8 cellular contexts compared by ENCODE assay signal in the genomic region with DNA sequence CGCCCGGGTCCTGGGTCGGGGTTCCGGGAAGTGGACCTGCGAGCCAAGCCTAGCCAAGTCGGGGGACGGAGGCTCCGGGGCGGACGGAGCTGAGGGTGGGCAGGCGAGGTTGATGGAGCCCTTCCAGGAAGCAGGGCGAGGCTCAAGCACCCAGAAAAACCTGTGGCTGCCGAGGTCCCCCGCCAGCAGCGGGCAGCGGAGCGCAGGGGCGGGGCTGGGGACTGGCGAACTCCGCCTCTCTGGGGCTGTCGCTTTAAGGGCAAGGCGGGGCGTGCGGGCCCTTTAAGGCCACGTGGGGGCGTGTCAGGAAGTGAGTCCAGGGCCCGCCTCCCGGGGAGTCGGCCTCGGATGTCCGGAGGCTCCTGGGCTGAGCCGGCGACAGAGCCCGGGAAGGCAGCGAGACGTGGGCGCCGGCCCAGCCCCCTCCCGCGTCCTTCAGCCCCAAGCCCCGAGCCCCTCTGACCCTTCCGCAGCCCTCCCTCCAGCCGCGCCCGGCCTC. TPM values are rescaled to one million over a fixed set of nuclear protein-coding genes. Genes with fewer than 3 reads are reported as not detected.
DNase-seq lines count a peak whose midpoint lies in the region; ATAC-seq and TF ChIP-seq lines count a peak whose summit lies in the region.

SLC35C1 (plus strand) TSS at position 344 of the 499 bp plus-strand sequence. CDS start 653 bp downstream, outside the sequence.

- POLR2A ChIA-PET in T-cell (lab: Charles Lee), result no interaction called here

- intact Hi-C loops in adrenal gland (cut with DNase I) (no loop called here), heart left ventricle (cut with DNase I) (loop anchor here in 4 of 10 donors (1.0 to 5.0 kb wide), 5 partner anchors 37 to 42 kb away; partner anchors contain the start of gene CRY2 (in 3 of the 4))

- WGBS in adrenal gland, 4 donors, result 0 to 1% (median 0%) methylated on average over 2 to 45 of the region's 45 CpGs
- WGBS in heart left ventricle, 4 donors, result 0 to 1% (median 1%) methylated on average over 19 to 45 of the region's 45 CpGs

- no peaks in the 10 kb centered on the region for H3K36me3 ChIP-seq in adrenal gland (replicated peaks in 1 of 2)
- H3K36me3 ChIP-seq in heart left ventricle, result peaks cover 0 to 12% (median 4%) of the 10 kb centered on the region in 9 donors

- H3K27ac Mint-ChIP-seq in T-cell (peak within 1 kb of the TSS; percentile 86 to 89), progenitor cell of endocrine pancreas (peak within 1 kb of the TSS; percentile 98)

- H3K9me3 Mint-ChIP-seq in T-cell, result no peaks in the 10 kb centered on the region
- no peaks in the 10 kb centered on the region for H3K9me3 Mint-ChIP-seq in progenitor cell of endocrine pancreas (ENCODE audit: low read depth)

- ATAC-seq in HG02763 (IDR thresholded peaks at IDR 0.05; ENCODE audit: unreplicated experiment) (peak; percentile 90), T-cell (replicated peaks in 1 of 4) (peak; percentile 93 to 97 (median 94)), heart left ventricle (peak; percentile 95 to 97 (median 96))

- peak; percentile 54 for DNase-seq in NCI-H1436 treated with DMSO at 0.1 percent for 48 hours (lab: John Stamatoyannopoulos, UW)
- peak; percentile 85 to 98 (median 92) for DNase-seq in T-cell
- DNase-seq in adrenal gland, result peak; percentile 96 to 98 (median 97)
- peak; percentile 98 for DNase-seq in heart left ventricle
- DNase-seq in progenitor cell of endocrine pancreas (ENCODE audit: low spot score, unreplicated experiment), result peak; percentile 95
- peak; percentile 98 for DNase-seq in ureter (ENCODE audit: low spot score)

- H3K4me1 Mint-ChIP-seq in T-cell (peaks cover 40 to 49% (median 41%) of the 10 kb centered on the region in 3 donors), progenitor cell of endocrine pancreas (ENCODE audit: low read depth) (peaks cover 13% of the 10 kb centered on the region)

- H3K4me3 ChIP-seq in GM12875 (ENCODE audit: low read depth, low read length) (peak within 1 kb of the TSS; percentile 64), adrenal gland (peak within 1 kb of the TSS; percentile 67 to 95 (median 77)), heart left ventricle (peak within 1 kb of the TSS; percentile 63 to 99 (median 84))

- no peaks in the 10 kb centered on the region for H3K27me3 Mint-ChIP-seq in T-cell
- peaks cover 25% of the 10 kb centered on the region for H3K27me3 Mint-ChIP-seq in progenitor cell of endocrine pancreas

- TF ChIP-seq POLR2A in adrenal gland (IDR thresholded peaks at IDR 0.05), result peak; percentile 55 to 79
- peak; percentile 76 to 86 for TF ChIP-seq POLR2A in heart left ventricle (IDR thresholded peaks at IDR 0.05)

- H3K36me3 Mint-ChIP-seq in T-cell, result peaks cover 9% of the 10 kb centered on the region
- H3K36me3 Mint-ChIP-seq in progenitor cell of endocrine pancreas (ENCODE audit: insufficient read depth), result peaks cover 5% of the 10 kb centered on the region

- H3K4me1 ChIP-seq in adrenal gland (replicated peaks in 1 of 2) (peaks cover 20 to 29% of the 10 kb centered on the region in 2 donors), heart left ventricle (peaks cover 6 to 52% (median 33%) of the 10 kb centered on the region in 12 donors)

- CTCF ChIA-PET in T-cell (lab: Charles Lee), result interaction anchor here in 1 of 2 donors (1.0 to 1.2 kb wide), 2 partner anchors 33 to 38 kb away, joined by 5 to 7 read pairs; no protein-coding TSS in a partner anchor

- H3K27me3 ChIP-seq in adrenal gland (no peaks in the 10 kb centered on the region), heart left ventricle (no peaks in the 10 kb centered on the region)

- H3K27ac ChIP-seq in adrenal gland (peak within 1 kb of the TSS in 4 of 5 donors; percentile 69 to 84 (median 74)), heart left ventricle (peak within 1 kb of the TSS; percentile 64 to 94 (median 90))

- H3K4me3 Mint-ChIP-seq in T-cell (peak within 1 kb of the TSS; percentile 88 to 92 (median 89)), progenitor cell of endocrine pancreas (ENCODE audit: low read depth) (peak within 1 kb of the TSS; percentile 90)

- no peaks in the 10 kb centered on the region for H3K9me3 ChIP-seq in adrenal gland (replicated peaks in 1 of 3)
- H3K9me3 ChIP-seq in heart left ventricle, result no peaks in the 10 kb centered on the region

- no peak for TF ChIP-seq CTCF in GM12875 (IDR thresholded peaks at IDR 0.05; ENCODE audit: borderline replicate concordance, insufficient read depth, low read depth, low read length)
- TF ChIP-seq CTCF in adrenal gland (IDR thresholded peaks at IDR 0.05), result peak in 3 of 6 experiments; percentile 7 to 29 (median 10)
- peak in 10 of 12 donors; percentile 9 to 49 (median 28) for TF ChIP-seq CTCF in heart left ventricle (IDR thresholded peaks at IDR 0.05)
- no peak for TF ChIP-seq CTCF in progenitor cell of endocrine pancreas (IDR thresholded peaks at IDR 0.05; ENCODE audit: unreplicated experiment)

RNA-seq across cellular contexts. Expression of gene SLC35C1, which starts in this region (rescaled TPM):
- total RNA-seq in T-cell, result 10 to 100 TPM in 4 of 5 donors, 1 to 10 TPM in 1; 8.3 to 27.0 (median 23.9) TPM
- total RNA-seq in adrenal gland, result 10 to 100 TPM in 6 of 8 donors, 1 to 10 TPM in 2; 8.5 to 17.3 (median 12.4) TPM
- 1 to 10 TPM; 6.3 to 8.2 (median 7.8) TPM for polyA plus RNA-seq in adrenal gland
- total RNA-seq in heart left ventricle, result 10 to 100 TPM in 4 of 9 donors, 1 to 10 TPM in 5; 5.5 to 11.3 (median 7.8) TPM
- 10 to 100 TPM in 1 of 2 donors, 1 to 10 TPM in 1; 5.3 to 21.0 TPM for polyA plus RNA-seq in heart left ventricle
- total RNA-seq in progenitor cell of endocrine pancreas, result 12.8 and 14.0 TPM in 2 replicates
- 30.4 TPM for total RNA-seq in ureter

Comparison
In these comparisons a context has a peak if more than half of its experiments do, and no peak if none do; other contexts are left out.
1. Peak in every context shown above with its lines: DNase-seq, ATAC-seq, H3K4me3 ChIP-seq and H3K27ac ChIP-seq.
2. CTCF ChIP-seq: peak in heart left ventricle (10 of 12); none in GM12875 (single experiment) and progenitor cell of endocrine pancreas (single experiment).